22 cellular contexts compared by ENCODE assay signal in genomic region chr6:38035478-38035877, GRCh38.
"Had no signal": no experiment of that assay in that cellular context is flagged by ENCODE, and none has a peak within 500 bp of the region (broad histone marks: within the 10 kb centered on the region; RNA-seq: fewer than 3 reads in every experiment).

No MANE protein-coding gene starts in this region.

- H3K36me3 Mint-ChIP-seq: naive B cell; stimulated activated effector memory CD8-positive, alpha-beta T cell treated with anti-CD3 and anti-CD28 coated beads, Interleukin-12 subunit alpha, Interleukin-12 subunit beta, amount 100 ng/mL, for 72 hours had no signal

- H3K27ac Mint-ChIP-seq: activated CD4-positive, alpha-beta memory T cell treated with anti-CD3 and anti-CD28 coated beads for 36 hours; activated naive CD4-positive, alpha-beta T cell treated with anti-CD3 and anti-CD28 coated beads for 36 hours; activated naive CD8-positive, alpha-beta T cell treated with anti-CD3 and anti-CD28 coated beads, Interleukin-2, amount 10 ng/mL, durations not matched to agents 7 days and 5 days; stimulated activated effector memory CD8-positive, alpha-beta T cell treated with anti-CD3 and anti-CD28 coated beads, Interleukin-12 subunit alpha, Interleukin-12 subunit beta, amount 100 ng/mL, for 72 hours had no signal

- FAIRE-seq: pancreas, urothelium cell line had no signal

- H3K27me3 Mint-ChIP-seq: activated CD4-positive, alpha-beta memory T cell treated with anti-CD3 and anti-CD28 coated beads for 36 hours; activated naive CD8-positive, alpha-beta T cell treated with anti-CD3 and anti-CD28 coated beads, Interleukin-2, amount 10 ng/mL, durations not matched to agents 7 days and 5 days; naive B cell had no signal

- H3K36me3 ChIP-seq: gastroesophageal sphincter, lower lobe of right lung, neutrophil, pancreas, stomach, transverse colon had no signal

- H3K4me1 ChIP-seq: body of pancreas, pancreas had no signal

- H3K4me3 ChIP-seq: body of pancreas, gastroesophageal sphincter, lower lobe of right lung, pancreas, stomach, transverse colon had no signal

- H3K9me3 Mint-ChIP-seq: activated CD4-positive, alpha-beta memory T cell treated with anti-CD3 and anti-CD28 coated beads for 36 hours; activated naive CD8-positive, alpha-beta T cell treated with anti-CD3 and anti-CD28 coated beads, Interleukin-2, amount 10 ng/mL, durations not matched to agents 7 days and 5 days; activated T-cell treated with anti-CD3 and anti-CD28 coated beads, Interleukin-2, amount 50 U/mL, for 72 hours had no signal

- DNase-seq: activated CD4-positive, alpha-beta memory T cell treated with anti-CD3 and anti-CD28 coated beads for 36 hours; activated CD4-positive, alpha-beta T cell treated with anti-CD3 and anti-CD28 coated beads for 48 hours; activated effector memory CD4-positive, alpha-beta T cell treated with Interleukin-2 at 50 U/mL for 16 hours; activated naive CD4-positive, alpha-beta T cell treated with anti-CD3 and anti-CD28 coated beads for 36 hours; activated naive CD8-positive, alpha-beta T cell treated with anti-CD3 and anti-CD28 coated beads, Interleukin-2, amount 10 ng/mL, durations not matched to agents 7 days and 5 days; activated T-cell treated with anti-CD3 and anti-CD28 coated beads, Interleukin-2, amount 50 U/mL, for 72 hours; body of pancreas; dermis blood vessel endothelial cell; effector CD8-positive, alpha-beta T cell; head of caudate nucleus; lower lobe of right lung; naive B cell; pancreas; right cardiac atrium; stimulated activated CD4-positive, alpha-beta T cell treated with anti-CD3 and anti-CD28 coated beads, Interleukin-2, amount 100 ng/mL, for 24 hours; stomach; transverse colon had no signal

- ATAC-seq: activated T-cell treated with anti-CD3 and anti-CD28 coated beads, Interleukin-2, amount 50 U/mL, for 72 hours; body of pancreas; esophagus mucosa; gastroesophageal sphincter; lower lobe of right lung; pancreas; right cardiac atrium; stimulated activated effector memory CD8-positive, alpha-beta T cell treated with anti-CD3 and anti-CD28 coated beads, Interleukin-12 subunit alpha, Interleukin-12 subunit beta, amount 100 ng/mL, for 72 hours had no signal

- H3K9me3 ChIP-seq: body of pancreas, gastroesophageal sphincter, lower lobe of right lung, neutrophil, pancreas, stomach, transverse colon had no signal

- H3K27ac ChIP-seq: body of pancreas, gastroesophageal sphincter, lower lobe of right lung, neutrophil, pancreas, stomach, transverse colon had no signal

- H3K27me3 ChIP-seq: body of pancreas, gastroesophageal sphincter, neutrophil, pancreas, stomach, transverse colon had no signal

- H3K4me3 Mint-ChIP-seq: activated CD4-positive, alpha-beta memory T cell treated with anti-CD3 and anti-CD28 coated beads for 36 hours; activated naive CD4-positive, alpha-beta T cell treated with anti-CD3 and anti-CD28 coated beads for 36 hours; activated T-cell treated with anti-CD3 and anti-CD28 coated beads, Interleukin-2, amount 50 U/mL, for 72 hours; stimulated activated effector memory CD8-positive, alpha-beta T cell treated with anti-CD3 and anti-CD28 coated beads, Interleukin-12 subunit alpha, Interleukin-12 subunit beta, amount 100 ng/mL, for 72 hours had no signal
